ENCODE assay signal across 16 cellular contexts in the genomic region with DNA sequence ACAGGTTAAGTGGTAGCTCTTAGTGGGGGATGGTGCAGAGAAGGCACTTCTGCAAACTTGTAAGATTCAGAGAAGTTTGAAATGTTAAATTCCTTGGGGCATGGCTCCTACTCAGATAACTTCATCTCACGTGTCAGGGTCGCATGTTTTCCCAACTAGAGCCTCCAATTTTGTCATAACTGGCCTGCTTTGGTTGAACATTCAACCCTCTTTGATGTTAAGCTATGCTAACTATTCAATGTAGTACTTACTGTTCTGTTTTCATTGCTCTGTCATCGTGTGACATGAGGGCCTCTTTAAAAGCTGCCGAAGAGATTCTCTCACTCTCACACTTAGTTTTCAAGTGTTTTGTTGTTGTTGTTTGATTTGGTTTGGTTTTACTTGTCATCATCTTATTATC.
A peak's percentile ranks its signal among the peaks of the same experiment; 100 is the strongest.
DNase-seq lines count a peak whose midpoint lies in the region; ATAC-seq and TF ChIP-seq lines count a peak whose summit lies in the region.
"Had no signal": no experiment of that assay in that cellular context is flagged by ENCODE, and none has a peak within 500 bp of the region (broad histone marks: within the 10 kb centered on the region; RNA-seq: fewer than 3 reads in every experiment).

No MANE protein-coding gene starts in this region.

- no peaks in the 10 kb centered on the region for H3K79me2 ChIP-seq in smooth muscle cell (ENCODE audit: low read depth)

- no peaks in the 10 kb centered on the region for H3F3A ChIP-seq in smooth muscle cell (ENCODE audit: low read depth)

- no peak overlapping the region for H2AFZ ChIP-seq in smooth muscle cell (ENCODE audit: low read depth)

- WGBS in smooth muscle cell (ENCODE audit: low lambda C conversion rate) = 19% methylated on average over 4 of the region's 4 CpGs

- ATAC-seq in upper lobe of right lung = peak; percentile 24
- ATAC-seq: HepG2 had no signal

- H4K20me1 ChIP-seq in smooth muscle cell (ENCODE audit: low read depth) = no peaks in the 10 kb centered on the region

- POLR2A ChIA-PET in CD4-positive, alpha-beta memory T cell (lab: Charles Lee; ENCODE audit: partially characterized antibody) = no interaction called here

- no peak overlapping the region for H3K27ac Mint-ChIP-seq in CD4-positive, alpha-beta memory T cell
- H3K27ac Mint-ChIP-seq: CD8-positive, alpha-beta memory T cell; HFFc6 had no signal

- H3K4me3 Mint-ChIP-seq in CD4-positive, alpha-beta memory T cell = no peak overlapping the region
- H3K4me3 Mint-ChIP-seq: CD8-positive, alpha-beta memory T cell; HFFc6 had no signal

- DNase-seq in AG20443 (ENCODE audit: low spot score) (peak; percentile 11), astrocyte of the hippocampus (ENCODE audit: low read depth, low spot score) (peak; percentile 10), dedifferentiated amniotic fluid mesenchymal stem cell (ENCODE audit: extremely low spot score) (peak; percentile 18), upper lobe of right lung (no peak), smooth muscle cell (lab: John Stamatoyannopoulos, UW; ENCODE audit: unreplicated experiment) (no peak), dermis blood vessel endothelial cell (no peak)
- DNase-seq in CD4-positive, alpha-beta memory T cell = no peak
- DNase-seq: 8988T; BE2C; CD8-positive, alpha-beta memory T cell; DMS53; HCEC 1CT; HFFc6 had no signal

- no peak overlapping the region for H3K9ac ChIP-seq in smooth muscle cell (ENCODE audit: low read depth)

- H3K27me3 Mint-ChIP-seq in CD4-positive, alpha-beta memory T cell = no peaks in the 10 kb centered on the region
- H3K27me3 Mint-ChIP-seq: CD8-positive, alpha-beta memory T cell had no signal

- no peaks in the 10 kb centered on the region for H3K4me1 Mint-ChIP-seq in CD4-positive, alpha-beta memory T cell
- H3K4me1 Mint-ChIP-seq: CD8-positive, alpha-beta memory T cell had no signal

- TF ChIP-seq CTCF in upper lobe of right lung (IDR thresholded peaks at IDR 0.05) (no peak), smooth muscle cell (IDR thresholded peaks at IDR 0.05; ENCODE audit: borderline replicate concordance, insufficient read depth, poor library complexity, severe bottlenecking) (no peak)

- H3K27me3 ChIP-seq in upper lobe of right lung = no peaks in the 10 kb centered on the region
- H3K27me3 ChIP-seq in CD4-positive, alpha-beta memory T cell (ENCODE audit: insufficient read depth, low read length) = no peaks in the 10 kb centered on the region
- no peaks in the 10 kb centered on the region for H3K27me3 ChIP-seq in smooth muscle cell (ENCODE audit: low read depth)
- H3K27me3 ChIP-seq: BE2C had no signal

- no peaks in the 10 kb centered on the region for H3K9me3 ChIP-seq in upper lobe of right lung
- H3K9me3 ChIP-seq in CD4-positive, alpha-beta memory T cell (ENCODE audit: control insufficient read depth in 1 of 2, low read length in 2 of 2) = no peaks in the 10 kb centered on the region
- H3K9me3 ChIP-seq in smooth muscle cell (replicated peaks; ENCODE audit: low read depth) = no peaks in the 10 kb centered on the region
- H3K9me3 ChIP-seq: BE2C, Caco-2 had no signal

- H3K27ac ChIP-seq in upper lobe of right lung (no peak overlapping the region), smooth muscle cell (ENCODE audit: low read depth) (no peak overlapping the region)
- H3K27ac ChIP-seq in CD4-positive, alpha-beta memory T cell (ENCODE audit: low read depth, low read length) = no peak overlapping the region
- H3K27ac ChIP-seq: C4-2B had no signal

- no peak overlapping the region for H3K4me2 ChIP-seq in smooth muscle cell

- H3K36me3 Mint-ChIP-seq in CD4-positive, alpha-beta memory T cell = no peaks in the 10 kb centered on the region
- H3K36me3 Mint-ChIP-seq: CD8-positive, alpha-beta memory T cell had no signal

- H3K4me1 ChIP-seq in upper lobe of right lung = no peaks in the 10 kb centered on the region
- no peaks in the 10 kb centered on the region for H3K4me1 ChIP-seq in CD4-positive, alpha-beta memory T cell (ENCODE audit: insufficient read depth, low read length)
- H3K4me1 ChIP-seq in smooth muscle cell (ENCODE audit: low read depth) = no peaks in the 10 kb centered on the region
- H3K4me1 ChIP-seq: BE2C, Caco-2 had no signal

- CTCF ChIA-PET in CD4-positive, alpha-beta memory T cell (lab: Charles Lee; ENCODE audit: partially characterized antibody) = no interaction called here

- intact Hi-C loops in upper lobe of right lung (cut with DNase I) = no loop called here
- intact Hi-C loops in CD4-positive, alpha-beta memory T cell (cut with micrococcal nuclease) = no loop called here

- H3K4me3 ChIP-seq in upper lobe of right lung (no peak overlapping the region), smooth muscle cell (no peak overlapping the region)
- no peak overlapping the region for H3K4me3 ChIP-seq in CD4-positive, alpha-beta memory T cell (ENCODE audit: low read length in 2 of 2)

- no peaks in the 10 kb centered on the region for H3K36me3 ChIP-seq in upper lobe of right lung
- no peaks in the 10 kb centered on the region for H3K36me3 ChIP-seq in CD4-positive, alpha-beta memory T cell (ENCODE audit: insufficient read depth, low read length)
- H3K36me3 ChIP-seq in smooth muscle cell (ENCODE audit: low read depth) = no peaks in the 10 kb centered on the region
- H3K36me3 ChIP-seq: BE2C had no signal

- peaks cover 9 to 45% (median 20%) of the 10 kb centered on the region in 8 donors for H3K9me3 Mint-ChIP-seq in CD4-positive, alpha-beta memory T cell
- H3K9me3 Mint-ChIP-seq: HFFc6 had no signal

Comparison
In these comparisons a context has a peak if more than half of its experiments do, and no peak if none do; other contexts are left out.
1. DNase-seq: peak in AG20443 (single experiment), astrocyte of the hippocampus (single experiment) and dedifferentiated amniotic fluid mesenchymal stem cell (single experiment); none in upper lobe of right lung (single experiment), CD4-positive, alpha-beta memory T cell (0 of 5), smooth muscle cell (single experiment) and dermis blood vessel endothelial cell (single experiment).